In genomic region chr21:37751268-37751975, GRCh38 we compare ENCODE assay signal across 26 cellular contexts.
DNase-seq lines count a peak whose midpoint lies in the region; ATAC-seq and TF ChIP-seq lines count a peak whose summit lies in the region.
"Had no signal": no experiment of that assay in that cellular context is flagged by ENCODE, and none has a peak within 500 bp of the region (broad histone marks: within the 10 kb centered on the region; RNA-seq: fewer than 3 reads in every experiment).

No MANE protein-coding gene starts in this region.

- H4K5ac ChIP-seq in mesendoderm (ENCODE audit: low read length) = no peak overlapping the region

- H3K4me1 ChIP-seq in gastroesophageal sphincter (no peaks in the 10 kb centered on the region), mesendoderm (ENCODE audit: control insufficient read depth, low read depth, low read length) (no peaks in the 10 kb centered on the region), ovary (ENCODE audit: insufficient read depth) (no peaks in the 10 kb centered on the region), mammary epithelial cell (ENCODE audit: insufficient read depth, low read length) (no peaks in the 10 kb centered on the region)

- H2BK15ac ChIP-seq in mesendoderm (replicated peaks; ENCODE audit: low read depth) = no peak overlapping the region

- ATAC-seq in gastroesophageal sphincter (peak; percentile 43), HG03354 (IDR thresholded peaks at IDR 0.05; ENCODE audit: poor library complexity, severe bottlenecking, unreplicated experiment) (no peak), HG02798 (IDR thresholded peaks at IDR 0.05; ENCODE audit: poor library complexity, unreplicated experiment) (no peak)
- ATAC-seq: activated CD4-positive, CD25-positive, alpha-beta regulatory T cell treated with anti-CD3 and anti-CD28 coated beads, Interleukin-2, amount 50 U/mL, for 24 hours; activated CD8-positive, alpha-beta T cell treated with anti-CD3 and anti-CD28 coated beads for 36 hours had no signal

- no peak overlapping the region for H3K4me3 ChIP-seq in astrocyte of the spinal cord (ENCODE audit: low read depth, low read length)
- no peak overlapping the region for H3K4me3 ChIP-seq in gastroesophageal sphincter
- H3K4me3 ChIP-seq in mesendoderm (ENCODE audit: low read length) = no peak overlapping the region
- H3K4me3 ChIP-seq in ovary = no peak overlapping the region
- no peak overlapping the region for H3K4me3 ChIP-seq in mammary epithelial cell (replicated peaks in 1 of 3; ENCODE audit: insufficient read depth in 1 of 3, low read depth in 2 of 3, low read length in 3 of 3)
- H3K4me3 ChIP-seq: BLaER1 had no signal

- in situ Hi-C loops in astrocyte of the spinal cord (cut with HindIII; ENCODE audit: low sequenced_read_pairs) (no loop called here), mammary epithelial cell (cut with MboI; ENCODE audit: low sequenced_read_pairs in 2 of 2) (no loop called here)

- intact Hi-C loops in ovary (cut with DNase I) (no loop called here), mammary epithelial cell (cut with micrococcal nuclease) (no loop called here)

- no peaks in the 10 kb centered on the region for H3K79me2 ChIP-seq in mesendoderm (ENCODE audit: control insufficient read depth, insufficient read depth, low read length)
- H3K79me2 ChIP-seq in mammary epithelial cell (ENCODE audit: insufficient read depth, low read length) = no peaks in the 10 kb centered on the region

- H3K36me3 ChIP-seq in gastroesophageal sphincter (no peaks in the 10 kb centered on the region), mesendoderm (ENCODE audit: control insufficient read depth, insufficient read depth, low read length) (no peaks in the 10 kb centered on the region), ovary (no peaks in the 10 kb centered on the region), mammary epithelial cell (ENCODE audit: insufficient read depth, low read length) (no peaks in the 10 kb centered on the region)
- H3K36me3 ChIP-seq: BLaER1 had no signal

- H3K23ac ChIP-seq in mesendoderm (ENCODE audit: low read length) = no peak overlapping the region

- no peaks in the 10 kb centered on the region for H3K9me3 ChIP-seq in gastroesophageal sphincter
- H3K9me3 ChIP-seq in ovary = no peaks in the 10 kb centered on the region
- H3K9me3 ChIP-seq in mammary epithelial cell (replicated peaks; ENCODE audit: insufficient read depth, low read length) = no peaks in the 10 kb centered on the region

- no peak overlapping the region for H3K56ac ChIP-seq in mesendoderm (ENCODE audit: low read length)

- TF ChIP-seq EP300 in gastroesophageal sphincter (IDR thresholded peaks at IDR 0.05) (no peak), ovary (IDR thresholded peaks at IDR 0.05) (no peak)

- H3K4ac ChIP-seq in mesendoderm (ENCODE audit: low read depth, low read length) = no peak overlapping the region

- TF ChIP-seq CTCF in astrocyte of the spinal cord (IDR thresholded peaks at IDR 0.05; ENCODE audit: low read depth, low read length) (no peak), gastroesophageal sphincter (IDR thresholded peaks at IDR 0.05) (no peak), ovary (IDR thresholded peaks at IDR 0.05) (no peak), mammary epithelial cell (conservative IDR thresholded peaks at IDR 0.05 in 1 of 2, IDR thresholded peaks at IDR 0.05 in 1 of 2; ENCODE audit: extremely low read depth in 1 of 2, insufficient read depth in 1 of 2, low read depth in 1 of 2, low read length in 2 of 2) (no peak)

- WGBS in gastroesophageal sphincter (ENCODE audit: low coverage in 1 of 2), 2 donors = 63 to 74% methylated on average over 3 to 8 of the region's 10 CpGs
- WGBS in mesendoderm (ENCODE audit: extremely low coverage, insufficient coverage, low lambda C conversion rate) = no CpG with 5 or more reads among the region's 10 CpGs
- 32 to 56% (median 40%) methylated on average over 10 of the region's 10 CpGs for WGBS in ovary, 3 donors
- 42% methylated on average over 9 of the region's 10 CpGs for WGBS in mammary epithelial cell (ENCODE audit: low coverage, missing lambda C conversion rate)

- H3K27me3 ChIP-seq in gastroesophageal sphincter (peaks cover 9% of the 10 kb centered on the region), mesendoderm (ENCODE audit: insufficient read depth, low read length, poor library complexity) (no peaks in the 10 kb centered on the region), ovary (no peaks in the 10 kb centered on the region), mammary epithelial cell (ENCODE audit: insufficient read depth, low read length) (peaks cover 3% of the 10 kb centered on the region)
- H3K27me3 ChIP-seq: BLaER1 had no signal

- dilution Hi-C loops in mammary epithelial cell (cut with HindIII; ENCODE audit: low sequenced_read_pairs) = no loop called here

- no peak overlapping the region for H4K8ac ChIP-seq in mesendoderm (ENCODE audit: low read depth, low read length)

- H3K4me2 ChIP-seq in mesendoderm (ENCODE audit: low read length) (no peak overlapping the region), mammary epithelial cell (ENCODE audit: insufficient read depth, low read depth, low read length) (no peak overlapping the region)
- H3K4me2 ChIP-seq: BLaER1 had no signal

- TF ChIP-seq POLR2A in gastroesophageal sphincter (IDR thresholded peaks at IDR 0.05) = no peak
- TF ChIP-seq POLR2A in ovary (IDR thresholded peaks at IDR 0.05) = no peak

- no peaks in the 10 kb centered on the region for H4K20me1 ChIP-seq in mammary epithelial cell (ENCODE audit: insufficient read depth, low read length)
- H4K20me1 ChIP-seq: BLaER1 had no signal

- H3K9ac ChIP-seq in mesendoderm (ENCODE audit: low read length) (no peak overlapping the region), mammary epithelial cell (ENCODE audit: insufficient read depth, low read length) (no peak overlapping the region)
- H3K9ac ChIP-seq: BLaER1 had no signal

- no peak overlapping the region for H2BK120ac ChIP-seq in mesendoderm (ENCODE audit: low read depth, low read length)

- no TSS peak for BruUV-seq in mammary epithelial cell (replicated peaks; lab: Mats Ljungman, UMichigan)

- no peak overlapping the region for H3K18ac ChIP-seq in mesendoderm (ENCODE audit: low read length)

- CTCF ChIA-PET in mammary epithelial cell (lab: Charles Lee; ENCODE audit: low non-redundant PET) = no interaction called here

- H3K27ac ChIP-seq in gastroesophageal sphincter = no peak overlapping the region
- no peak overlapping the region for H3K27ac ChIP-seq in mesendoderm (ENCODE audit: low read depth, low read length)
- H3K27ac ChIP-seq in ovary = no peak overlapping the region
- no peak overlapping the region for H3K27ac ChIP-seq in mammary epithelial cell (ENCODE audit: insufficient read depth, low read depth, low read length)
- H3K27ac ChIP-seq: BLaER1, epithelial cell of prostate had no signal

- no peak overlapping the region for H2AFZ ChIP-seq in mammary epithelial cell (ENCODE audit: low read depth, low read length)

- no peak overlapping the region for H2AK5ac ChIP-seq in mesendoderm (ENCODE audit: low read length)

- H3K79me1 ChIP-seq in mesendoderm (ENCODE audit: low read length) = no peaks in the 10 kb centered on the region

- H2BK5ac ChIP-seq in mesendoderm (ENCODE audit: low read length) = no peak overlapping the region

- DNase-seq in AG20443 (ENCODE audit: low spot score) = peak; percentile 31
- DNase-seq in astrocyte of the spinal cord (ENCODE audit: low read depth, low spot score) = peak; percentile 26
- DNase-seq in mesendoderm = peak; percentile 42
- no peak for DNase-seq in ovary
- DNase-seq in mammary epithelial cell = no peak
- DNase-seq: activated CD8-positive, alpha-beta T cell treated with anti-CD3 and anti-CD28 coated beads for 36 hours; activated gamma-delta T cell; central memory CD4-positive, alpha-beta T cell; COR-L47; DMS79; foreskin melanocyte; islet precursor cell; Kasumi-1; MV-4-11; NCI-H1694 treated with DMSO at 0.1 percent for 48 hours; NCI-H2171 treated with DMSO at 0.1 percent for 48 hours; NCI-H526; SIG-M5; SW 1271; T1000 had no signal

Comparison
In these comparisons a context has a peak if more than half of its experiments do, and no peak if none do; other contexts are left out.
1. DNase-seq: peak in AG20443 (single experiment), astrocyte of the spinal cord (single experiment) and mesendoderm (single experiment); none in ovary (0 of 5) and mammary epithelial cell (single experiment).